ENCODE assay signal across 1 cellular context in genomic region chr15:36814085-36814484, GRCh38.
TF ChIP-seq lines count a peak whose summit lies in the region.

No MANE protein-coding gene starts in this region.

TF ChIP-seq in liver, 16 proteins besides CTCF, POLR2A, EP300 and RAD21 (continued from another document):
- TF ChIP-seq HNF4G (IDR thresholded peaks at IDR 0.05) (peak; percentile 45), HNF4A (conservative IDR thresholded peaks at IDR 0.05) (peak; percentile 73 to 81), RXRA (IDR thresholded peaks at IDR 0.05) (peak; percentile 90 to 91), YY1 (IDR thresholded peaks at IDR 0.05) (peak; percentile 80), FOXA2 (IDR thresholded peaks at IDR 0.05) (peak; percentile 46), ATF3 (IDR thresholded peaks at IDR 0.05) (no peak), JUND (IDR thresholded peaks at IDR 0.05) (peak; percentile 14 to 42), SP1 (IDR thresholded peaks at IDR 0.05) (peak; percentile 76), MAX (IDR thresholded peaks at IDR 0.05) (peak; percentile 60), REST (IDR thresholded peaks at IDR 0.05) (peak; percentile 66), TAF1 (conservative IDR thresholded peaks at IDR 0.05) (no peak), FOXA1 (IDR thresholded peaks at IDR 0.05) (no peak), NR2F2 (IDR thresholded peaks at IDR 0.05) (peak; percentile 87)
